1 cellular context compared by ENCODE assay signal in the genomic region with DNA sequence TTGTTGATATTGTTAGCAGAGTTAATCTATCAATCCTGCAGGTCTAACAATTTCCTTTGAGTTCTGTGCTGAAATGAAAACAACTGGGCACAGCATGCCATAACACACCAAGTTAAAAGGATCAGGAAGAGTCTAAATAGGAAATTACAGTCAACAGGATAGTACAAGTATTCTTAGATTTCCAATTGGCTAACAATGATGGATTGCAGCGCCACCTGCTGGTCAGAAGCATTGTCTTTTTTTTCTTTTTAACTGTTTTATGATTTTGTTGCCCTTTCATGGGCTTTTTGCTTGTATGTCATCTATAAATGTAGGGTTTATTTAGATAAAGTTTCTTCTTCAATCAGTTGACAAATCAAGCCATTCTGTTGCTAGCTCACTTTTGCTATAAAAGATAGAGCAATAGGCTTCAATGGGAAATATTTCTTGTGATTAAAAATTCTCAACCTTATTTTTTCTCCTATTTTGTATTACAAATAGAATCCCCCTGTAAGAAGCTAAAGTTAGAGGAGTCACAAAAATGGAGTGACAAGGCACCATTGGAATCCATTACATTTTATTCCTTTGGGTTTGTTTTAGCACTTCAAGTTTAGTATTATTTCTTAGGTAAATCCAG.
TF ChIP-seq lines count a peak whose summit lies in the region.

No MANE protein-coding gene starts in this region.

TF ChIP-seq in GM23338, 12 proteins besides CTCF, POLR2A, EP300 and RAD21 (continued from another document):
- TF ChIP-seq, protein P1, sequence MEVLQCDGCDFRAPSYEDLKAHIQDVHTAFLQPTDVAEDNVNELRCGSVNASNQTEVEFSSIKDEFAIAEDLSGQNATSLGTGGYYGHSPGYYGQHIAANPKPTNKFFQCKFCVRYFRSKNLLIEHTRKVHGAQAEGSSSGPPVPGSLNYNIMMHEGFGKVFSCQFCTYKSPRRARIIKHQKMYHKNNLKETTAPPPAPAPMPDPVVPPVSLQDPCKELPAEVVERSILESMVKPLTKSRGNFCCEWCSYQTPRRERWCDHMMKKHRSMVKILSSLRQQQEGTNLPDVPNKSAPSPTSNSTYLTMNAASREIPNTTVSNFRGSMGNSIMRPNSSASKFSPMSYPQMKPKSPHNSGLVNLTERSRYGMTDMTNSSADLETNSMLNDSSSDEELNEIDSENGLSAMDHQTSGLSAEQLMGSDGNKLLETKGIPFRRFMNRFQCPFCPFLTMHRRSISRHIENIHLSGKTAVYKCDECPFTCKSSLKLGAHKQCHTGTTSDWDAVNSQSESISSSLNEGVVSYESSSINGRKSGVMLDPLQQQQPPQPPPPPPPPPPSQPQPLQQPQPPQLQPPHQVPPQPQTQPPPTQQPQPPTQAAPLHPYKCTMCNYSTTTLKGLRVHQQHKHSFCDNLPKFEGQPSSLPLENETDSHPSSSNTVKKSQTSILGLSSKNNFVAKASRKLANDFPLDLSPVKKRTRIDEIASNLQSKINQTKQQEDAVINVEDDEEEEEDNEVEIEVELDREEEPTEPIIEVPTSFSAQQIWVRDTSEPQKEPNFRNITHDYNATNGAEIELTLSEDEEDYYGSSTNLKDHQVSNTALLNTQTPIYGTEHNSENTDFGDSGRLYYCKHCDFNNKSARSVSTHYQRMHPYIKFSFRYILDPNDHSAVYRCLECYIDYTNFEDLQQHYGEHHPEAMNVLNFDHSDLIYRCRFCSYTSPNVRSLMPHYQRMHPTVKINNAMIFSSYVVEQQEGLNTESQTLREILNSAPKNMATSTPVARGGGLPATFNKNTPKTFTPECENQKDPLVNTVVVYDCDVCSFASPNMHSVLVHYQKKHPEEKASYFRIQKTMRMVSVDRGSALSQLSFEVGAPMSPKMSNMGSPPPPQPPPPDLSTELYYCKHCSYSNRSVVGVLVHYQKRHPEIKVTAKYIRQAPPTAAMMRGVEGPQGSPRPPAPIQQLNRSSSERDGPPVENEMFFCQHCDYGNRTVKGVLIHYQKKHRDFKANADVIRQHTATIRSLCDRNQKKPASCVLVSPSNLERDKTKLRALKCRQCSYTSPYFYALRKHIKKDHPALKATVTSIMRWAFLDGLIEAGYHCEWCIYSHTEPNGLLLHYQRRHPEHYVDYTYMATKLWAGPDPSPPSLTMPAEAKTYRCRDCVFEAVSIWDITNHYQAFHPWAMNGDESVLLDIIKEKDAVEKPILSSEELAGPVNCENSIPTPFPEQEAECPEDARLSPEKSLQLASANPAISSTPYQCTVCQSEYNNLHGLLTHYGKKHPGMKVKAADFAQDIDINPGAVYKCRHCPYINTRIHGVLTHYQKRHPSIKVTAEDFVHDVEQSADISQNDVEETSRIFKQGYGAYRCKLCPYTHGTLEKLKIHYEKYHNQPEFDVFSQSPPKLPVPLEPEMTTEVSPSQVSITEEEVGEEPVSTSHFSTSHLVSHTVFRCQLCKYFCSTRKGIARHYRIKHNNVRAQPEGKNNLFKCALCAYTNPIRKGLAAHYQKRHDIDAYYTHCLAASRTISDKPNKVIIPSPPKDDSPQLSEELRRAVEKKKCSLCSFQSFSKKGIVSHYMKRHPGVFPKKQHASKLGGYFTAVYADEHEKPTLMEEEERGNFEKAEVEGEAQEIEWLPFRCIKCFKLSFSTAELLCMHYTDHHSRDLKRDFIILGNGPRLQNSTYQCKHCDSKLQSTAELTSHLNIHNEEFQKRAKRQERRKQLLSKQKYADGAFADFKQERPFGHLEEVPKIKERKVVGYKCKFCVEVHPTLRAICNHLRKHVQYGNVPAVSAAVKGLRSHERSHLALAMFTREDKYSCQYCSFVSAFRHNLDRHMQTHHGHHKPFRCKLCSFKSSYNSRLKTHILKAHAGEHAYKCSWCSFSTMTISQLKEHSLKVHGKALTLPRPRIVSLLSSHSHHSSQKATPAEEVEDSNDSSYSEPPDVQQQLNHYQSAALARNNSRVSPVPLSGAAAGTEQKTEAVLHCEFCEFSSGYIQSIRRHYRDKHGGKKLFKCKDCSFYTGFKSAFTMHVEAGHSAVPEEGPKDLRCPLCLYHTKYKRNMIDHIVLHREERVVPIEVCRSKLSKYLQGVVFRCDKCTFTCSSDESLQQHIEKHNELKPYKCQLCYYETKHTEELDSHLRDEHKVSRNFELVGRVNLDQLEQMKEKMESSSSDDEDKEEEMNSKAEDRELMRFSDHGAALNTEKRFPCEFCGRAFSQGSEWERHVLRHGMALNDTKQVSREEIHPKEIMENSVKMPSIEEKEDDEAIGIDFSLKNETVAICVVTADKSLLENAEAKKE (CRISPR knock-in tag; IDR thresholded peaks at IDR 0.05) = no peak
- no peak for TF ChIP-seq NANOG (IDR thresholded peaks at IDR 0.05; ENCODE audit: borderline replicate concordance)
- TF ChIP-seq EZH2 (IDR thresholded peaks at IDR 0.05; ENCODE audit: low read depth, unreplicated experiment) = no peak
- no peak for TF ChIP-seq CREB1 (CRISPR knock-in tag; IDR thresholded peaks at IDR 0.05; ENCODE audit: low read depth)
- no peak for TF ChIP-seq ZNF114 (CRISPR knock-in tag; IDR thresholded peaks at IDR 0.05)
- no peak for TF ChIP-seq JUNB (IDR thresholded peaks at IDR 0.05; ENCODE audit: unreplicated experiment)
- TF ChIP-seq, protein P2, sequence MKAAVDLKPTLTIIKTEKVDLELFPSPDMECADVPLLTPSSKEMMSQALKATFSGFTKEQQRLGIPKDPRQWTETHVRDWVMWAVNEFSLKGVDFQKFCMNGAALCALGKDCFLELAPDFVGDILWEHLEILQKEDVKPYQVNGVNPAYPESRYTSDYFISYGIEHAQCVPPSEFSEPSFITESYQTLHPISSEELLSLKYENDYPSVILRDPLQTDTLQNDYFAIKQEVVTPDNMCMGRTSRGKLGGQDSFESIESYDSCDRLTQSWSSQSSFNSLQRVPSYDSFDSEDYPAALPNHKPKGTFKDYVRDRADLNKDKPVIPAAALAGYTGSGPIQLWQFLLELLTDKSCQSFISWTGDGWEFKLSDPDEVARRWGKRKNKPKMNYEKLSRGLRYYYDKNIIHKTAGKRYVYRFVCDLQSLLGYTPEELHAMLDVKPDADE (IDR thresholded peaks at IDR 0.05) = no peak
- TF ChIP-seq EZH2phosphoT487 (IDR thresholded peaks at IDR 0.05; ENCODE audit: unreplicated experiment) = no peak
